Comparison of ENCODE assay signal across 21 cellular contexts in genomic region chr2:25009954-25010353, GRCh38. TPM values are rescaled to one million over a fixed set of nuclear protein-coding genes. Genes with fewer than 3 reads are reported as not detected.
DNase-seq lines count a peak whose midpoint lies in the region; ATAC-seq and TF ChIP-seq lines count a peak whose summit lies in the region.
"Had no signal": no experiment of that assay in that cellular context is flagged by ENCODE, and none has a peak within 500 bp of the region (broad histone marks: within the 10 kb centered on the region; RNA-seq: fewer than 3 reads in every experiment).

No MANE protein-coding gene starts in this region.

- in situ Hi-C loops in T47D (cut with HindIII; ENCODE audit: low pct_unique_long_range_greater_than_20kb, low sequenced_read_pairs) = no loop called here

- no peak overlapping the region for H3K4me2 ChIP-seq in OCI-LY3 (ENCODE audit: low read length)

- intact Hi-C loops in breast epithelium (cut with DNase I; ENCODE audit: low total_unique reads) (no loop called here), sciatic nerve (cut with DNase I) (no loop called here)

- H3K9ac ChIP-seq in OCI-LY3 (ENCODE audit: low read length) (no peak overlapping the region), endodermal cell (ENCODE audit: extremely low read depth, low read length, poor library complexity, severe bottlenecking) (no peak overlapping the region)

- H3K79me2 ChIP-seq in OCI-LY3 (ENCODE audit: low read length) = no peaks in the 10 kb centered on the region

- no peak overlapping the region for H3K27ac ChIP-seq in breast epithelium
- no peak overlapping the region for H3K27ac ChIP-seq in OCI-LY3 (ENCODE audit: low read length)
- no peak overlapping the region for H3K27ac ChIP-seq in endodermal cell (ENCODE audit: low read depth, low read length)
- H3K27ac ChIP-seq: HL-60 had no signal

- no peak for TF ChIP-seq CTCF in breast epithelium (IDR thresholded peaks at IDR 0.05)
- TF ChIP-seq CTCF in OCI-LY3 (IDR thresholded peaks at IDR 0.05; ENCODE audit: low read depth, low read length) = no peak
- no peak for TF ChIP-seq CTCF in endodermal cell (conservative IDR thresholded peaks at IDR 0.05)

- no peak for ATAC-seq in sciatic nerve
- ATAC-seq in T-helper 17 cell = no peak
- ATAC-seq: stimulated activated naive CD8-positive, alpha-beta T cell treated with anti-CD3 and anti-CD28 coated beads, Interleukin-15, amount 100 ng/mL, for 72 hours; T-cell had no signal

- H3K4me1 Mint-ChIP-seq in endodermal cell (peaks cover 7% of the 10 kb centered on the region), T-helper 17 cell (peaks cover 2% of the 10 kb centered on the region)
- H3K4me1 Mint-ChIP-seq: stimulated activated naive CD8-positive, alpha-beta T cell treated with anti-CD3 and anti-CD28 coated beads, Interleukin-15, amount 100 ng/mL, for 72 hours; T-cell had no signal

- H3K36me3 ChIP-seq in breast epithelium (no peaks in the 10 kb centered on the region), OCI-LY3 (replicated peaks; ENCODE audit: low read depth, low read length) (no peaks in the 10 kb centered on the region), endodermal cell (ENCODE audit: control insufficient read depth, insufficient read depth, low read length) (no peaks in the 10 kb centered on the region)

- no peaks in the 10 kb centered on the region for H3K36me3 Mint-ChIP-seq in endodermal cell (ENCODE audit: low read depth)
- H3K36me3 Mint-ChIP-seq in T-helper 17 cell (ENCODE audit: low read depth) = peaks cover 5% of the 10 kb centered on the region
- H3K36me3 Mint-ChIP-seq: CD4-positive, alpha-beta memory T cell had no signal

- H3K9me3 ChIP-seq in breast epithelium = no peaks in the 10 kb centered on the region
- H3K9me3 ChIP-seq in OCI-LY3 (ENCODE audit: insufficient read depth, low read length) = no peaks in the 10 kb centered on the region
- no peaks in the 10 kb centered on the region for H3K9me3 ChIP-seq in endodermal cell (ENCODE audit: control insufficient read depth, low read length)
- H3K9me3 ChIP-seq in T-helper 17 cell (ENCODE audit: control insufficient read depth, low read length, poor library complexity, severe bottlenecking) = no peaks in the 10 kb centered on the region

- 91 to 95% methylated on average over 11 of the region's 11 CpGs for WGBS in endodermal cell (ENCODE audit: insufficient coverage in 1 of 2, insufficient read length in 1 of 2), 2 experiments

- no peaks in the 10 kb centered on the region for H3K4me1 ChIP-seq in breast epithelium
- H3K4me1 ChIP-seq in OCI-LY3 (ENCODE audit: low read length) = no peaks in the 10 kb centered on the region
- H3K4me1 ChIP-seq in endodermal cell (ENCODE audit: control insufficient read depth, insufficient read depth, low read length) = peaks cover 5% of the 10 kb centered on the region

- H3K4me3 Mint-ChIP-seq in endodermal cell (no peak overlapping the region), T-helper 17 cell (no peak overlapping the region)
- H3K4me3 Mint-ChIP-seq: CD4-positive, alpha-beta memory T cell; stimulated activated naive CD8-positive, alpha-beta T cell treated with anti-CD3 and anti-CD28 coated beads, Interleukin-15, amount 100 ng/mL, for 72 hours; T-cell had no signal

- no peaks in the 10 kb centered on the region for H4K20me1 ChIP-seq in OCI-LY3 (ENCODE audit: insufficient read depth, low read length)

- no peaks in the 10 kb centered on the region for H3K27me3 ChIP-seq in breast epithelium
- peaks cover 18% of the 10 kb centered on the region for H3K27me3 ChIP-seq in OCI-LY3 (ENCODE audit: low read depth, low read length)
- H3K27me3 ChIP-seq in endodermal cell (ENCODE audit: control insufficient read depth, insufficient read depth, low read length, poor library complexity, severe bottlenecking) = no peaks in the 10 kb centered on the region

- TF ChIP-seq POLR2A in breast epithelium (IDR thresholded peaks at IDR 0.05) = no peak

- DNase-seq in T47D (ENCODE audit: low read depth in 1 of 2, low spot score in 1 of 2) = peak; percentile 1 to 31
- no peak for DNase-seq in breast epithelium (ENCODE audit: low spot score in 2 of 2)
- no peak for DNase-seq in endodermal cell
- no peak for DNase-seq in sciatic nerve (ENCODE audit: low spot score)
- no peak for DNase-seq in NCI-H146 (lab: John Stamatoyannopoulos, UW)
- DNase-seq in dedifferentiated amniotic fluid mesenchymal stem cell (ENCODE audit: extremely low spot score) = no peak
- no peak for DNase-seq in T-helper 17 cell
- DNase-seq: activated CD4-positive, CD25-positive, alpha-beta regulatory T cell; activated CD8-positive, alpha-beta memory T cell treated with anti-CD3 and anti-CD28 coated beads for 24 hours; CD4-positive, alpha-beta memory T cell; erythroblast; glutamatergic neuron; mesendoderm; NCI-H1694; NCI-H510A; RPMI8226; stimulated activated naive CD8-positive, alpha-beta T cell treated with anti-CD3 and anti-CD28 coated beads, Interleukin-15, amount 100 ng/mL, for 72 hours; T-cell had no signal

- H3K27ac Mint-ChIP-seq in endodermal cell (peak overlapping the region; percentile 13), T-helper 17 cell (no peak overlapping the region)
- H3K27ac Mint-ChIP-seq: activated T-helper 2 cell treated with anti-CD3 and anti-CD28 coated beads, Interferon-gamma antibody, Interleukin-2, Interleukin-4, amounts not matched to agents 10 μg/mL and 5 μg/mL and 100 μg/mL, durations not matched to agents 14 hours and 24 hours and 36 hours; stimulated activated naive CD8-positive, alpha-beta T cell treated with anti-CD3 and anti-CD28 coated beads, Interleukin-15, amount 100 ng/mL, for 72 hours; T-cell had no signal

- H3K4me3 ChIP-seq in breast epithelium (no peak overlapping the region), OCI-LY3 (ENCODE audit: low read length) (no peak overlapping the region), endodermal cell (ENCODE audit: low read length) (no peak overlapping the region)

- H2AFZ ChIP-seq in OCI-LY3 (ENCODE audit: low read depth, low read length) = 0 out of 2 replicates have a peak overlapping the region, but pooled peaks have one; percentile 65

- no peaks in the 10 kb centered on the region for H3K9me3 Mint-ChIP-seq in endodermal cell
- H3K9me3 Mint-ChIP-seq: activated T-helper 2 cell treated with anti-CD3 and anti-CD28 coated beads, Interferon-gamma antibody, Interleukin-2, Interleukin-4, amounts not matched to agents 10 μg/mL and 5 μg/mL and 100 μg/mL, durations not matched to agents 14 hours and 24 hours and 36 hours; CD4-positive, alpha-beta memory T cell; stimulated activated naive CD8-positive, alpha-beta T cell treated with anti-CD3 and anti-CD28 coated beads, Interleukin-15, amount 100 ng/mL, for 72 hours; T-cell had no signal

- no peaks in the 10 kb centered on the region for H3K27me3 Mint-ChIP-seq in endodermal cell (ENCODE audit: insufficient read depth)
- peaks cover 6% of the 10 kb centered on the region for H3K27me3 Mint-ChIP-seq in T-helper 17 cell
- H3K27me3 Mint-ChIP-seq: CD4-positive, alpha-beta memory T cell; stimulated activated naive CD8-positive, alpha-beta T cell treated with anti-CD3 and anti-CD28 coated beads, Interleukin-15, amount 100 ng/mL, for 72 hours; T-cell had no signal

RNA-seq across cellular contexts. Expression of gene EFR3B, which starts 31.9 kb away (rescaled TPM):
- total RNA-seq in breast epithelium (under 1 TPM; 0.16 to 0.98 (median 0.73) TPM), endodermal cell (10 to 100 TPM; 11.0 to 11.8 TPM), sciatic nerve (13.2 TPM), T-helper 17 cell (not detected)
- polyA plus RNA-seq in endodermal cell (2013, experiment 1 of 2) = 18.8 TPM
- 20.9 TPM for polyA plus RNA-seq in endodermal cell (2013, experiment 2 of 2)

RNA-seq across cellular contexts. Expression of gene DNAJC27, which starts 38.2 kb away (rescaled TPM):
- total RNA-seq in breast epithelium = 10 to 100 TPM in 2 of 3 donors, 1 to 10 TPM in 1; 5.1 to 12.6 (median 10.8) TPM
- total RNA-seq in endodermal cell = 1 to 10 TPM; 6.2 to 6.5 TPM
- 5.4 TPM for polyA plus RNA-seq in endodermal cell (2013, experiment 1 of 2)
- polyA plus RNA-seq in endodermal cell (2013, experiment 2 of 2) = 5.5 TPM
- total RNA-seq in sciatic nerve = 23.0 TPM
- 10 to 100 TPM; 15.7 to 19.2 TPM for total RNA-seq in T-helper 17 cell

Comparison
In these comparisons a context has a peak if more than half of its experiments do, and no peak if none do; other contexts are left out.
1. DNase-seq: peak in T47D (2 of 2); none in breast epithelium (0 of 2), endodermal cell (single experiment), sciatic nerve (single experiment), NCI-H146 (single experiment), dedifferentiated amniotic fluid mesenchymal stem cell (single experiment) and T-helper 17 cell (0 of 3).